21 cellular contexts compared by ENCODE assay signal in the genomic region with DNA sequence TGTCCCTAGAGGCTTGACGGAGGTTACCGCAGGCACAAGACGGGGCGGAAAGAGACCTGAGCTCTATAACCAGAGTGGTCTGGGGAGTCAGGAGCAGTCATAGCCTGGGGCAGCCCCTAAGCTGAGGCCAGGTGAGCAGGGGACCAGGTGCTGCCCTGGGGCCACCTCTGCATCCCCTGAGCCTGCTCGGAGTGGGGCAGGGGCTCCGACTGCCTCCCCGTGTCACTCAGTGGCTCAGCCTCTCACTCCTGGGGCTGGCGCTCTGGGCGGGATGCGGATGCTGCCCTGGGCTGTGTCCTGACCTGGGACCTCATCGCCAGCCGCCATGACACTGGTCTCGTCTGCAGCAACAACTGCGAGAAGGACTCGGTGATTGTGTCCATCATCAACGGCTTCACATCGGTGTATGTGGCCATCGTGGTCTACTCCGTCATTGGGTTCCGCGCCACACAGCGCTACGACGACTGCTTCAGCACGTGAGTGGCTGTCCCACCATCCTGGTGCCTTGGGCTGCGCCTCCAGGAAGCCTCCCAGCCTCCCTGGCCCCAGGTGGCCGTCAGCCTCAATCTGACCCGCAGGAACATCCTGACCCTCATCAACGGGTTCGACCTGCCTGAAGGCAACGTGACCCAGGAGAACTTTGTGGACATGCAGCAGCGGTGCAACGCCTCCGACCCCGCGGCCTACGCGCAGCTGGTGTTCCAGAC. TPM values are rescaled to one million over a fixed set of nuclear protein-coding genes. Genes with fewer than 3 reads are reported as not detected.
DNase-seq lines count a peak whose midpoint lies in the region; ATAC-seq, FAIRE-seq and TF ChIP-seq lines count a peak whose summit lies in the region.
"Had no signal": no experiment of that assay in that cellular context is flagged by ENCODE, and none has a peak within 500 bp of the region (broad histone marks: within the 10 kb centered on the region; RNA-seq: fewer than 3 reads in every experiment).

No MANE protein-coding gene starts in this region.

- no peak overlapping the region for H3K4me3 Mint-ChIP-seq in activated naive CD8-positive, alpha-beta T cell treated with anti-CD3 and anti-CD28 coated beads for 36 hours
- H3K4me3 Mint-ChIP-seq: CD14-positive monocyte; CD8-positive, alpha-beta T cell; HFFc6 had no signal

- POLR2A ChIA-PET in K562 (lab: Yijun Ruan, JAX) = interaction anchor here (0.5 kb wide), 1 partner anchor 892 kb away, joined by 3 read pairs; no protein-coding TSS in a partner anchor

- no peaks in the 10 kb centered on the region for H3K27me3 Mint-ChIP-seq in activated naive CD8-positive, alpha-beta T cell treated with anti-CD3 and anti-CD28 coated beads for 36 hours

- FAIRE-seq in K562 (lab: Jason Lieb, UNC) = no peak
- FAIRE-seq in kidney (lab: Jason Lieb, UNC) = no peak
- FAIRE-seq: D721Med had no signal

- DNase-seq in Right ventricle myocardium inferior (ENCODE audit: missing footprints) = peak; percentile 52
- DNase-seq in left ventricle myocardium inferior = no peak
- no peak for DNase-seq in K562 (ENCODE audit: extremely low read depth in 1 of 4, low spot score in 3 of 4)
- peak; percentile 51 for DNase-seq in kidney
- no peak for DNase-seq in amygdala (lab: John Stamatoyannopoulos, UW)
- DNase-seq in activated naive CD8-positive, alpha-beta T cell treated with anti-CD3 and anti-CD28 coated beads for 36 hours = no peak
- DNase-seq: CD8-positive, alpha-beta T cell; COR-L47; DMS153; DMS79 treated with DMSO at 0.1 percent for 48 hours; GDM1; HCEC 1CT; HFFc6 had no signal

- no peaks in the 10 kb centered on the region for H3K79me2 ChIP-seq in K562 (ENCODE audit: control insufficient read depth, insufficient read depth, low read length)

- in situ Hi-C loops in K562 (cut with MboI) = no loop called here

- H3K27ac Mint-ChIP-seq in activated naive CD8-positive, alpha-beta T cell treated with anti-CD3 and anti-CD28 coated beads for 36 hours = no peak overlapping the region
- H3K27ac Mint-ChIP-seq: CD14-positive monocyte; CD8-positive, alpha-beta T cell; HFFc6 had no signal

- intact Hi-C loops in Right ventricle myocardium inferior (cut with DNase I) = no loop called here
- intact Hi-C loops in left ventricle myocardium inferior (cut with micrococcal nuclease) = no loop called here
- intact Hi-C loops in K562 (cut with micrococcal nuclease) = no loop called here
- intact Hi-C loops in kidney (cut with DNase I) = no loop called here

- no TSS peak for BruUV-seq in K562 (replicated peaks; lab: Mats Ljungman, UMichigan)

- TF ChIP-seq CTCF in left ventricle myocardium inferior (IDR thresholded peaks at IDR 0.05; ENCODE audit: borderline replicate concordance) (no peak), K562 (IDR thresholded peaks at IDR 0.05 in 2 of 3, conservative IDR thresholded peaks at IDR 0.05 in 1 of 3; ENCODE audit: insufficient read depth in 2 of 3, low read depth in 1 of 3, low read length in 3 of 3) (no peak), kidney (IDR thresholded peaks at IDR 0.05; ENCODE audit: borderline replicate concordance, extremely low read depth, insufficient read depth) (no peak)

- no peaks in the 10 kb centered on the region for H3K36me3 ChIP-seq in left ventricle myocardium inferior
- no peaks in the 10 kb centered on the region for H3K36me3 ChIP-seq in K562 (ENCODE audit: control insufficient read depth, insufficient read depth, low read length)
- peaks cover 3 to 7% of the 10 kb centered on the region in 2 donors for H3K36me3 ChIP-seq in kidney (ENCODE audit: control insufficient read depth in 1 of 2, insufficient read depth in 2 of 2, low read length in 2 of 2)

- H3K27me3 ChIP-seq in left ventricle myocardium inferior (ENCODE audit: low read depth) (peaks cover 65% of the 10 kb centered on the region), K562 (ENCODE audit: control insufficient read depth in 2 of 2, insufficient read depth in 2 of 2, low read length in 2 of 2) (peaks cover 25 to 65% of the 10 kb centered on the region in 2 experiments; a peak in 4 of 5 replicates)

- H4K20me1 ChIP-seq in K562 (replicated peaks; ENCODE audit: control insufficient read depth, insufficient read depth, low read length) = no peaks in the 10 kb centered on the region; the same call in 1 of the 2 replicates

- H3K4me3 ChIP-seq in left ventricle myocardium inferior (no peak overlapping the region), K562 (no peak overlapping the region), kidney (ENCODE audit: low read length in 2 of 2) (no peak overlapping the region)

- WGBS in K562 (ENCODE audit: insufficient coverage, low coverage, missing lambda C conversion rate) = 38% methylated on average over 38 of the region's 38 CpGs

- TF ChIP-seq POLR2A in K562 (conservative IDR thresholded peaks at IDR 0.05) = no peak

- no peaks in the 10 kb centered on the region for H3K9me3 Mint-ChIP-seq in activated naive CD8-positive, alpha-beta T cell treated with anti-CD3 and anti-CD28 coated beads for 36 hours
- H3K9me3 Mint-ChIP-seq: CD8-positive, alpha-beta T cell had no signal

- H3K9me1 ChIP-seq in K562 (ENCODE audit: control insufficient read depth, insufficient read depth, low read length) = no peaks in the 10 kb centered on the region

- H3K4me2 ChIP-seq in K562 (ENCODE audit: insufficient read depth, low read length) = no peak overlapping the region

- CTCF ChIA-PET in K562 (lab: Yijun Ruan, JAX; ENCODE audit: low intra/inter-chr PET ratio) = no interaction called here

- no peak overlapping the region for H2AFZ ChIP-seq in K562 (ENCODE audit: low read depth, low read length)

- H3K9me3 ChIP-seq in left ventricle myocardium inferior (replicated peaks) (peaks cover 6% of the 10 kb centered on the region), K562 (replicated peaks; ENCODE audit: control insufficient read depth, insufficient read depth, low read depth, low read length) (no peaks in the 10 kb centered on the region; the same call in 1 of the 2 replicates), kidney (ENCODE audit: control insufficient read depth in 1 of 2, low read length in 2 of 2) (no peaks in the 10 kb centered on the region)

- H3K4me1 ChIP-seq in left ventricle myocardium inferior (no peaks in the 10 kb centered on the region), K562 (replicated peaks in 1 of 2; ENCODE audit: control insufficient read depth in 2 of 2, insufficient read depth in 2 of 2, low read length in 2 of 2) (peaks cover 0 to 42% of the 10 kb centered on the region in 2 experiments; a peak in 1 of 5 replicates), kidney (ENCODE audit: control insufficient read depth in 1 of 2, insufficient read depth in 1 of 2, low read depth in 1 of 2, low read length in 2 of 2) (no peaks in the 10 kb centered on the region)

- H3K4me1 Mint-ChIP-seq in activated naive CD8-positive, alpha-beta T cell treated with anti-CD3 and anti-CD28 coated beads for 36 hours = peaks cover 4% of the 10 kb centered on the region
- H3K4me1 Mint-ChIP-seq: CD14-positive monocyte had no signal

- H3K9ac ChIP-seq in K562 (ENCODE audit: insufficient read depth in 1 of 2, low read depth in 2 of 2, low read length in 2 of 2) = no peak overlapping the region
- no peak overlapping the region for H3K9ac ChIP-seq in kidney (ENCODE audit: low read length in 2 of 2)

- TF ChIP-seq EP300 in K562 (IDR thresholded peaks at IDR 0.05; ENCODE audit: low read length) = no peak

- TF ChIP-seq RAD21 in K562 (CRISPR knock-in tag; conservative IDR thresholded peaks at IDR 0.05 in 1 of 2, IDR thresholded peaks at IDR 0.05 in 1 of 2) = no peak

- H3K36me3 Mint-ChIP-seq in activated naive CD8-positive, alpha-beta T cell treated with anti-CD3 and anti-CD28 coated beads for 36 hours = no peaks in the 10 kb centered on the region
- H3K36me3 Mint-ChIP-seq: CD14-positive monocyte; CD8-positive, alpha-beta T cell had no signal

- H3K27ac ChIP-seq in left ventricle myocardium inferior (replicated peaks) (no peak overlapping the region), K562 (ENCODE audit: extremely low read depth, low read depth, low read length) (no peak overlapping the region), kidney (ENCODE audit: low read depth in 2 of 2, low read length in 2 of 2) (no peak overlapping the region)
- H3K27ac ChIP-seq: 22Rv1, HL-60 had no signal

- ATAC-seq in Right ventricle myocardium inferior (no peak), K562 (no peak), GM18502 (IDR thresholded peaks at IDR 0.05; ENCODE audit: poor library complexity, unreplicated experiment) (no peak)
- ATAC-seq: CD8-positive, alpha-beta T cell had no signal

RNA-seq across cellular contexts. Expression of a gene that starts 8.8 kb away (rescaled TPM):
- total RNA-seq in Right ventricle myocardium inferior (not detected), left ventricle myocardium inferior (not detected), K562 (2014; rRNA removed) (not detected in 2 replicates), K562 (2014; rRNA removed; fragmentation: Illumina TruSeq; extraction: Trizol) (not detected in 2 replicates), K562 (2015; rRNA removed; fragmentation: Illumina TruSeq; extraction: Trizol) (not detected in 2 replicates), K562 (2021) (not detected in 2 replicates), kidney (not detected)
- not detected in 2 replicates for total RNA-seq in K562 (2011; cell fraction: chromatin; rRNA removed; ENCODE audit: low replicate concordance)
- total RNA-seq in K562 (2011; cell fraction: nucleolus; rRNA removed) = not detected in 2 replicates
- not detected in 2 replicates for total RNA-seq in K562 (2011; cell fraction: nucleoplasm; rRNA removed)
- polyA plus RNA-seq in K562 (2011; rRNA removed) (not detected in 2 replicates), K562 (2014; fragmentation: Illumina TruSeq; extraction: Trizol) (not detected in 2 replicates), K562 (2014; fragmentation: Nextera tagmentation; extraction: Ambion mirVana) (not detected), K562 (2014; rRNA removed) (not detected in 2 replicates), kidney (ENCODE audit: insufficient read depth, low read depth, low replicate concordance) (1.5 TPM)
- polyA plus RNA-seq in K562 (2011; cell fraction: cytosol; rRNA removed) = not detected in 2 replicates
- polyA plus RNA-seq in K562 (2011; cell fraction: nucleus; rRNA removed) = not detected in 2 replicates
- polyA plus RNA-seq in K562 (2012) = not detected in 2 replicates
- not detected in 2 replicates for polyA minus RNA-seq in K562 (2011; rRNA and poly(A)+ RNA removed)
- polyA minus RNA-seq in K562 (2011; cell fraction: cytosol; rRNA and poly(A)+ RNA removed) = not detected in 2 replicates
- not detected in 2 replicates for polyA minus RNA-seq in K562 (2011; cell fraction: nucleus; rRNA and poly(A)+ RNA removed)
- total RNA-seq in activated naive CD8-positive, alpha-beta T cell treated with anti-CD3 and anti-CD28 coated beads for 36 hours = not detected
- total RNA-seq: A673; CD8-positive, alpha-beta T cell; H4; HFFc6 had no signal
- polyA plus RNA-seq: BJ, CD14-positive monocyte had no signal

RNA-seq across cellular contexts. Expression of a gene that starts 15.0 kb away (rescaled TPM):
- total RNA-seq in Right ventricle myocardium inferior (not detected), left ventricle myocardium inferior (not detected), K562 (2014; rRNA removed) (0.59 and 1.3 TPM in 2 replicates), K562 (2014; rRNA removed; fragmentation: Illumina TruSeq; extraction: Trizol) (0.26 and 0.47 TPM in 2 replicates), K562 (2015; rRNA removed; fragmentation: Illumina TruSeq; extraction: Trizol) (0.43 and 0.49 TPM in 2 replicates), K562 (2021) (1.3 and 1.6 TPM in 2 replicates), kidney (2.2 TPM)
- 1.7 and 3.2 TPM in 2 replicates for total RNA-seq in K562 (2011; cell fraction: chromatin; rRNA removed; ENCODE audit: low replicate concordance)
- total RNA-seq in K562 (2011; cell fraction: nucleolus; rRNA removed) = 2.1 and 2.2 TPM in 2 replicates
- total RNA-seq in K562 (2011; cell fraction: nucleoplasm; rRNA removed) = 1.5 and 1.6 TPM in 2 replicates
- polyA plus RNA-seq in K562 (2011; rRNA removed) (0.26 and 0.65 TPM in 2 replicates), K562 (2014; fragmentation: Illumina TruSeq; extraction: Trizol) (0.74 and 1.1 TPM in 2 replicates), K562 (2014; fragmentation: Nextera tagmentation; extraction: Ambion mirVana) (under 1 TPM; 0.03 to 0.04 TPM), K562 (2014; rRNA removed) (1.0 and 1.1 TPM in 2 replicates), kidney (ENCODE audit: insufficient read depth, low read depth, low replicate concordance) (69.3 TPM)
- polyA plus RNA-seq in K562 (2011; cell fraction: cytosol; rRNA removed) = 0.27 and 1.1 TPM in 2 replicates
- polyA plus RNA-seq in K562 (2011; cell fraction: nucleus; rRNA removed) = 1.4 and 5.0 TPM in 2 replicates
- polyA plus RNA-seq in K562 (2012) = 4.1 and 5.2 TPM in 2 replicates
- 0.21 and 1.3 TPM in 2 replicates for polyA minus RNA-seq in K562 (2011; rRNA and poly(A)+ RNA removed)
- 0.27 and 0.95 TPM in 2 replicates for polyA minus RNA-seq in K562 (2011; cell fraction: cytosol; rRNA and poly(A)+ RNA removed)
- polyA minus RNA-seq in K562 (2011; cell fraction: nucleus; rRNA and poly(A)+ RNA removed) = 0.22 and 0.67 TPM in 2 replicates
- total RNA-seq in activated naive CD8-positive, alpha-beta T cell treated with anti-CD3 and anti-CD28 coated beads for 36 hours = not detected
- total RNA-seq: A673; CD8-positive, alpha-beta T cell; H4; HFFc6 had no signal
- polyA plus RNA-seq: BJ, CD14-positive monocyte had no signal

Comparison
In these comparisons a context has a peak if more than half of its experiments do, and no peak if none do; other contexts are left out.
1. DNase-seq: peak in Right ventricle myocardium inferior (single experiment) and kidney (single experiment); none in left ventricle myocardium inferior (single experiment), K562 (0 of 4), amygdala (0 of 56) and activated naive CD8-positive, alpha-beta T cell treated with anti-CD3 and anti-CD28 coated beads for 36 hours (single experiment).